14 cellular contexts compared by ENCODE assay signal in genomic region chr5:89759824-89760223, GRCh38.
DNase-seq lines count a peak whose midpoint lies in the region; ATAC-seq and TF ChIP-seq lines count a peak whose summit lies in the region.
"Had no signal": no experiment of that assay in that cellular context is flagged by ENCODE, and none has a peak within 500 bp of the region (broad histone marks: within the 10 kb centered on the region; RNA-seq: fewer than 3 reads in every experiment).

No MANE protein-coding gene starts in this region.

- no peaks in the 10 kb centered on the region for H3K4me1 ChIP-seq in ascending aorta
- H3K4me1 ChIP-seq in thoracic aorta (ENCODE audit: control insufficient read depth in 1 of 2, low read depth in 2 of 2), result peaks cover 13 to 36% of the 10 kb centered on the region in 2 donors
- H3K4me1 ChIP-seq in suprapubic skin, result no peaks in the 10 kb centered on the region
- H3K4me1 ChIP-seq: BE2C, HAP-1 had no signal

- H3K4me3 ChIP-seq in ascending aorta, result no peak overlapping the region
- no peak overlapping the region for H3K4me3 ChIP-seq in thoracic aorta
- no peak overlapping the region for H3K4me3 ChIP-seq in suprapubic skin
- H3K4me3 ChIP-seq: HAP-1 had no signal

- TF ChIP-seq EP300 in suprapubic skin (IDR thresholded peaks at IDR 0.05), result no peak

- DNase-seq in ascending aorta (ENCODE audit: low spot score in 2 of 2) (no peak), left colon (no peak), thoracic aorta (ENCODE audit: low spot score) (no peak), suprapubic skin (ENCODE audit: low spot score in 2 of 2) (no peak), NCI-H226 (no peak), GM19240 (ENCODE audit: insufficient read length, low spot score) (no peak)
- DNase-seq: BE2C; CD4-positive, alpha-beta memory T cell; DMS79; HFFc6 had no signal

- H3K9me3 ChIP-seq in ascending aorta (no peaks in the 10 kb centered on the region), thoracic aorta (no peaks in the 10 kb centered on the region), suprapubic skin (no peaks in the 10 kb centered on the region)
- H3K9me3 ChIP-seq: BE2C, HAP-1 had no signal

- no peak for TF ChIP-seq POLR2A in suprapubic skin (IDR thresholded peaks at IDR 0.05)

- H3K36me3 ChIP-seq in ascending aorta (no peaks in the 10 kb centered on the region), thoracic aorta (no peaks in the 10 kb centered on the region), suprapubic skin (no peaks in the 10 kb centered on the region)
- H3K36me3 ChIP-seq: BE2C, HAP-1 had no signal

- 92% methylated on average over 1 of the region's 1 CpG for WGBS in suprapubic skin

- ATAC-seq in left colon (peak; percentile 84), thoracic aorta (ENCODE audit: insufficient number of reproducible peaks, low FRiP score, low read depth) (no peak), HG03571 (IDR thresholded peaks at IDR 0.05; ENCODE audit: unreplicated experiment) (no peak)

- H3K27ac ChIP-seq in ascending aorta (peak overlapping the region; percentile 74 to 75), thoracic aorta (peak overlapping the region; percentile 62 to 73), suprapubic skin (no peak overlapping the region)
- H3K27ac ChIP-seq: C4-2B, HL-60 had no signal

- TF ChIP-seq CTCF in ascending aorta (IDR thresholded peaks at IDR 0.05), result no peak
- TF ChIP-seq CTCF in thoracic aorta (IDR thresholded peaks at IDR 0.05), result no peak
- no peak for TF ChIP-seq CTCF in suprapubic skin (IDR thresholded peaks at IDR 0.05)

- H3K27me3 ChIP-seq in ascending aorta, result no peaks in the 10 kb centered on the region
- H3K27me3 ChIP-seq in thoracic aorta (replicated peaks; ENCODE audit: insufficient read depth), result no peaks in the 10 kb centered on the region
- no peaks in the 10 kb centered on the region for H3K27me3 ChIP-seq in suprapubic skin

- intact Hi-C loops in ascending aorta (cut with DNase I), result no loop called here
- intact Hi-C loops in left colon (cut with DNase I, micrococcal nuclease), result no loop called here
